In the genomic region with DNA sequence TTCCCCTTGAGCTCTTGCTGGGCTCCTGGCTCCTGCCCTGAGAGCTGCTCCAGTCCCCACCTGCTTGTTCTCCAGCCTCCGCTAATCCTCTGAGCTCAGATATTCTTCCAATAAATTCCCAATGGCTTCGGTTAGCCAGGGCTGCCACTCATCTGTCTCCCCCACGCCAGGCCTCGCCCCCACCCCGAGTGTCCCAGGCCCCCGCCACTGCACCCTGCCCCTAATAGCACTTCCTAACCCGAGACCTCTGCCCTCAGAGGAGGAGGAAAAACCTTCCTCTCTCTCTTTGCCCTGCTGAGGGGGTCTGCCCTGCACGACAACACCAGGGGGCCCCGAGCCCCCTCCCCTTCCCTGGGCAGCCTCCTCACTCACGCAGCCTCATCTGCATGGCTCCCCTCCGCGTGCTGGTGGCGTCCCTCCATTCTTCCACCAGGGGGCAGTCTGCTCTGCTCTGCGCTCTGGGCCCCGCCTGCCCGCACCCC, we compare ENCODE assay signal across 7 cellular contexts. TPM values are rescaled to one million over a fixed set of nuclear protein-coding genes. Genes with fewer than 3 reads are reported as not detected.
DNase-seq lines count a peak whose midpoint lies in the region; ATAC-seq and TF ChIP-seq lines count a peak whose summit lies in the region.
"Had no signal": no experiment of that assay in that cellular context is flagged by ENCODE, and none has a peak within 500 bp of the region (broad histone marks: within the 10 kb centered on the region; RNA-seq: fewer than 3 reads in every experiment).

No MANE protein-coding gene starts in this region.

- H3K36me3 Mint-ChIP-seq in chondrocyte (ENCODE audit: low read depth) = peaks cover 1% of the 10 kb centered on the region

- TF ChIP-seq CTCF in chondrocyte (IDR thresholded peaks at IDR 0.05) = peak; percentile 71

- no peak overlapping the region for H3K4me3 Mint-ChIP-seq in chondrocyte (ENCODE audit: unreplicated experiment)

- ATAC-seq in HG02840 (IDR thresholded peaks at IDR 0.05; ENCODE audit: low FRiP score, unreplicated experiment) = no peak
- ATAC-seq in GM18907 (IDR thresholded peaks at IDR 0.05; ENCODE audit: unreplicated experiment) = no peak

- DNase-seq in D341Med (ENCODE audit: low spot score) = peak; percentile 87
- peak; percentile 43 for DNase-seq in NCI-H748 (lab: John Stamatoyannopoulos, UW; ENCODE audit: unreplicated experiment)
- DNase-seq in chondrocyte (ENCODE audit: low spot score) = peak; percentile 36
- DNase-seq in retina = peak; percentile 47

- peaks cover 11% of the 10 kb centered on the region for H3K9me3 Mint-ChIP-seq in chondrocyte (ENCODE audit: low read depth)

- peaks cover 2% of the 10 kb centered on the region for H3K4me1 Mint-ChIP-seq in chondrocyte (ENCODE audit: low read depth)

- H3K27ac Mint-ChIP-seq in chondrocyte (ENCODE audit: unreplicated experiment) = no peak overlapping the region

- H3K27me3 Mint-ChIP-seq in chondrocyte (ENCODE audit: low read depth) = peaks cover 16% of the 10 kb centered on the region

RNA-seq across cellular contexts. Expression of a gene that starts 5.4 kb away (rescaled TPM):
- total RNA-seq in chondrocyte = not detected in 3 replicates
- total RNA-seq: LHCN-M2 had no signal

RNA-seq across cellular contexts. Expression of a gene that starts 11.7 kb away (rescaled TPM):
- not detected in 3 replicates for total RNA-seq in chondrocyte
- total RNA-seq: LHCN-M2 had no signal

RNA-seq across cellular contexts. Expression of a gene that starts 21.4 kb away (rescaled TPM):
- 31.2 to 40.0 TPM (median 32.5 TPM) in 3 replicates for total RNA-seq in chondrocyte

RNA-seq across cellular contexts. Expression of a gene that starts 21.4 kb away (rescaled TPM):
- not detected in 3 replicates for total RNA-seq in chondrocyte
- total RNA-seq: LHCN-M2 had no signal

RNA-seq across cellular contexts. Expression of a gene that starts 26.4 kb away (rescaled TPM):
- total RNA-seq in chondrocyte = 0.62 to 1.5 TPM (median 1.4 TPM) in 3 replicates

Comparison
In these comparisons a context has a peak if more than half of its experiments do, and no peak if none do; other contexts are left out.
1. DNase-seq: peak in every context shown above with its lines; median percentile 87 in D341Med; 47 in retina; 43 in NCI-H748; 36 in chondrocyte.